Comparison of ENCODE assay signal across 9 cellular contexts in the genomic region with DNA sequence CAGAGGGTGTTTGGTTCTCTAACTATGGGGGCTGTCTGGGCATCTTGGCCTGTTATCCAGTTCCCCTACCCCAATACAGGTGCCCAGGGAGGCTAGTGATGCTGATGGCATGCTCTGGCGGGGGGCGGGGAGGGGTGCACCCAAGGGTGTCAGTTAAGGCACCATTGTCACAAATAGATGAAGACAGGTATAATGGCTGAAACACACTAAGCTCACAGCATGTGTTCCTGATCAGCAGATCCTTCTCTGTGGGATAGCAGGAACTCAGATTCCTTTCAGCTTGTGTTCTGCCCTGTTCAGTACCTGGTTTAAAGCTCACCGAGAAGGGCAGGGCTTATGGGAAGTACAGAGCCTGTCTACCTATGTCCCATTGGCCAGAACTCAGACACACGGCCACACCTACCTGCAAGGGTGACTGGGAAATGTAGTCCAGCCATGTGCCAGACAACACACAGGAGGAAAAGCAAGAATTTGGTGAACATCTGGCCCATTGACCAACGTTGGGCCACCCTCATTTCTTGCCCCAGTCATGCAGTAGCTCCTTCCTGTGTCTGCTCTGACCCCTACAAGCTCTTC. TPM values are rescaled to one million over a fixed set of nuclear protein-coding genes. Genes with fewer than 3 reads are reported as not detected.
DNase-seq lines count a peak whose midpoint lies in the region; ATAC-seq and TF ChIP-seq lines count a peak whose summit lies in the region.
"Had no signal": no experiment of that assay in that cellular context is flagged by ENCODE, and none has a peak within 500 bp of the region (broad histone marks: within the 10 kb centered on the region; RNA-seq: fewer than 3 reads in every experiment).

No MANE protein-coding gene starts in this region.

- POLR2A ChIA-PET in activated CD8-positive, alpha-beta T cell treated with anti-CD3 and anti-CD28 coated beads for 36 hours (lab: Charles Lee): no interaction called here

- no peaks in the 10 kb centered on the region for H3K36me3 Mint-ChIP-seq in activated CD8-positive, alpha-beta T cell treated with anti-CD3 and anti-CD28 coated beads for 36 hours (ENCODE audit: low read depth)

- H3K9me3 Mint-ChIP-seq in activated CD8-positive, alpha-beta T cell treated with anti-CD3 and anti-CD28 coated beads for 36 hours: no peaks in the 10 kb centered on the region

- no peaks in the 10 kb centered on the region for H3K9me3 ChIP-seq in spleen

- no peaks in the 10 kb centered on the region for H3K36me3 ChIP-seq in spleen

- H3K27ac Mint-ChIP-seq in activated CD8-positive, alpha-beta T cell treated with anti-CD3 and anti-CD28 coated beads for 36 hours: no peak overlapping the region

- H3K4me1 ChIP-seq in spleen: peaks cover 0 to 9% (median 3%) of the 10 kb centered on the region in 6 donors

- peaks cover 0 to 66% (median 33%) of the 10 kb centered on the region in 7 donors for H3K27me3 ChIP-seq in spleen (replicated peaks in 1 of 7)

- H3K4me1 Mint-ChIP-seq in activated CD8-positive, alpha-beta T cell treated with anti-CD3 and anti-CD28 coated beads for 36 hours (ENCODE audit: low read depth): peaks cover 7% of the 10 kb centered on the region

- H3K4me3 Mint-ChIP-seq in activated CD8-positive, alpha-beta T cell treated with anti-CD3 and anti-CD28 coated beads for 36 hours: no peak overlapping the region

- no peak for TF ChIP-seq CTCF in activated CD8-positive, alpha-beta T cell treated with anti-CD3 and anti-CD28 coated beads for 36 hours (IDR thresholded peaks at IDR 0.05)
- no peak for TF ChIP-seq CTCF in spleen (IDR thresholded peaks at IDR 0.05 in 8 of 11, conservative IDR thresholded peaks at IDR 0.05 in 3 of 11)

- no peak for TF ChIP-seq POLR2A in GM18505 (IDR thresholded peaks at IDR 0.05; ENCODE audit: borderline replicate concordance, extremely low read depth, insufficient read depth, insufficient read length)
- no peak for TF ChIP-seq POLR2A in spleen (IDR thresholded peaks at IDR 0.05)

- no peak overlapping the region for H3K4me3 ChIP-seq in spleen
- H3K4me3 ChIP-seq: dorsolateral prefrontal cortex had no signal

- CTCF ChIA-PET in activated CD8-positive, alpha-beta T cell treated with anti-CD3 and anti-CD28 coated beads for 36 hours (lab: Charles Lee): interaction anchor here (1.0 kb wide), 1 partner anchor 103 kb away, joined by 3 read pairs; no protein-coding TSS in a partner anchor

- intact Hi-C loops in activated CD8-positive, alpha-beta T cell treated with anti-CD3 and anti-CD28 coated beads for 36 hours (cut with micrococcal nuclease): no loop called here
- intact Hi-C loops in spleen (cut with DNase I; ENCODE audit: low total_unique reads): no loop called here

- H3K27ac ChIP-seq in spleen: no peak overlapping the region
- H3K27ac ChIP-seq: dorsolateral prefrontal cortex had no signal

- WGBS in spleen, 5 donors: 41 to 47% (median 44%) methylated on average over 5 of the region's 5 CpGs

- DNase-seq in DMS 273 treated with DMSO at 0.1 percent for 48 hours (lab: John Stamatoyannopoulos, UW): peak; percentile 40
- peak; percentile 48 for DNase-seq in NCI-H1105 treated with DMSO at 0.1 percent for 48 hours (lab: John Stamatoyannopoulos, UW)
- peak; percentile 56 for DNase-seq in activated CD8-positive, alpha-beta T cell treated with anti-CD3 and anti-CD28 coated beads for 36 hours
- no peak for DNase-seq in left lobe of liver (ENCODE audit: low spot score)
- no peak for DNase-seq in spleen

- ATAC-seq in GM21529 (IDR thresholded peaks at IDR 0.05; ENCODE audit: unreplicated experiment): peak; percentile 72
- ATAC-seq in activated CD8-positive, alpha-beta T cell treated with anti-CD3 and anti-CD28 coated beads for 36 hours: peak; percentile 90
- ATAC-seq in left lobe of liver: peak; percentile 97
- ATAC-seq in GM18505 (IDR thresholded peaks at IDR 0.05; ENCODE audit: unreplicated experiment): no peak
- ATAC-seq in HG03439 (IDR thresholded peaks at IDR 0.05; ENCODE audit: unreplicated experiment): no peak

- peaks cover 30% of the 10 kb centered on the region for H3K27me3 Mint-ChIP-seq in activated CD8-positive, alpha-beta T cell treated with anti-CD3 and anti-CD28 coated beads for 36 hours

RNA-seq across cellular contexts. Expression of gene RSPO4, which starts 3.4 kb away (rescaled TPM):
- not detected for total RNA-seq in activated CD8-positive, alpha-beta T cell treated with anti-CD3 and anti-CD28 coated beads for 36 hours
- not detected for total RNA-seq in left lobe of liver
- under 1 TPM in 2 of 7 donors, not detected in 5; 0.20 to 0.32 TPM for total RNA-seq in spleen
- under 1 TPM in 2 of 3 donors, not detected in 1; 0.02 to 0.09 TPM for polyA plus RNA-seq in spleen

Comparison
In these comparisons a context has a peak if more than half of its experiments do, and no peak if none do; other contexts are left out.
1. DNase-seq: peak in DMS 273 treated with DMSO at 0.1 percent for 48 hours (single experiment), NCI-H1105 treated with DMSO at 0.1 percent for 48 hours (single experiment) and activated CD8-positive, alpha-beta T cell treated with anti-CD3 and anti-CD28 coated beads for 36 hours (single experiment); none in left lobe of liver (single experiment) and spleen (single experiment).
2. ATAC-seq: peak in GM21529 (single experiment), activated CD8-positive, alpha-beta T cell treated with anti-CD3 and anti-CD28 coated beads for 36 hours (single experiment) and left lobe of liver (single experiment); none in GM18505 (single experiment) and HG03439 (single experiment).